10 cellular contexts compared by ENCODE assay signal in the genomic region with DNA sequence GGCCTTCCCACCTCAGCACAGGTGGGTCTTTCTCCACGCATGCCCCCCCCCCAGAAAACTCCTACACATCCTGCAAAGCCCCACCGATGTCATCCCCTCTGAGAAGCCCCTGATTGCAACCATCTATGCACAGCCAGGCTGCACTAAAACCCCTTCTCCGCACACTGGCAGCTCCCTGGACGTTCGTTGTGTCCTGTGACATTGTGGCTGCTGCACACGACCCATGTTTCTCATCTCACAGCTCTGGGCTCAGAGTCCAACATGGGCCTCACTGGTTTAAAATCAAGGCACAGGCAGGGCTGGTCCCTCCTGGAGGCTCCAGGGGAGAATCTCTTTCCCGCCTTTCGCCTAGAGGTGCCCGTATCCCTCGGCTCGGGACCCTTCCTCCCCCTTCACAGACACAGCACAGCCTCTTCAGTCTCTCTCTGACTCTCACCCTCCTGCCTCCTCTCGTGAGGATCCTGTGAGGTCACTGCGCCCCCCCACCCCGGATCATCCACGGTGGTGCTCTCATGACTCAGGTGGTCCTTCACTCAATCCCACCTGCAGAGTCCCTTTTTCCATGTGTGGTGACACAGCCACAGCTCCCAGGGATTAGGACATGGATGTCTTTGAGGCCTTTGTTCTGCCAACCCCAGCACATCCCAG.
A peak's percentile ranks its signal among the peaks of the same experiment; 100 is the strongest.
DNase-seq lines count a peak whose midpoint lies in the region; ATAC-seq and TF ChIP-seq lines count a peak whose summit lies in the region.
"Had no signal": no experiment of that assay in that cellular context is flagged by ENCODE, and none has a peak within 500 bp of the region (broad histone marks: within the 10 kb centered on the region; RNA-seq: fewer than 3 reads in every experiment).

No MANE protein-coding gene starts in this region.

- in situ Hi-C loops in HAP-1 (cut with MboI; ENCODE audit: low sequenced_read_pairs), result no loop called here

- peaks cover 80 to 97% (median 87%) of the 10 kb centered on the region in 10 experiments for H3K4me1 ChIP-seq in BLaER1 treated with 17β-estradiol and CSF1 and Interleukin-3, amounts not matched to agents 10 nM and 100 nM
- peaks cover 25% of the 10 kb centered on the region for H3K4me1 ChIP-seq in HAP-1

- H3K4me3 Mint-ChIP-seq in immature natural killer cell (peak overlapping the region in 3 of 5 donors; percentile 33 to 52 (median 38)), osteocyte (ENCODE audit: unreplicated experiment) (no peak overlapping the region)

- 0 out of 22 replicates have a peak, but pooled peaks cover 0 to 4% (median 0%) of the 10 kb centered on the region in 11 experiments for H3K9me3 ChIP-seq in BLaER1 treated with 17β-estradiol and CSF1 and Interleukin-3, amounts not matched to agents 10 nM and 100 nM (replicated peaks in 1 of 11)
- H3K9me3 ChIP-seq in HAP-1, result no peaks in the 10 kb centered on the region
- H3K9me3 ChIP-seq: mucosa of descending colon had no signal

- peaks cover 0 to 8% (median 0%) of the 10 kb centered on the region in 11 experiments; a peak in 2 of 22 replicates for H3K27me3 ChIP-seq in BLaER1 treated with 17β-estradiol and CSF1 and Interleukin-3, amounts not matched to agents 10 nM and 100 nM
- H3K27me3 ChIP-seq in HAP-1 (ENCODE audit: low read depth), result no peaks in the 10 kb centered on the region

- H3K4me1 Mint-ChIP-seq in immature natural killer cell, result peaks cover 33 to 45% of the 10 kb centered on the region in 2 donors
- peaks cover 56% of the 10 kb centered on the region for H3K4me1 Mint-ChIP-seq in osteocyte (ENCODE audit: unreplicated experiment)

- peak overlapping the region; percentile 71 to 98 (median 84) for H3K4me2 ChIP-seq in BLaER1 treated with 17β-estradiol and CSF1 and Interleukin-3, amounts not matched to agents 10 nM and 100 nM

- no peak for TF ChIP-seq CTCF in osteocyte (IDR thresholded peaks at IDR 0.05)

- peak overlapping the region in 3 of 11 experiments; percentile 28 to 71 (median 63); a peak in 3 of 22 replicates for H3K9ac ChIP-seq in BLaER1 treated with 17β-estradiol and CSF1 and Interleukin-3, amounts not matched to agents 10 nM and 100 nM

- peaks cover 0 to 15% (median 0%) of the 10 kb centered on the region in 11 experiments; a peak in 5 of 22 replicates for H3K36me3 ChIP-seq in BLaER1 treated with 17β-estradiol and CSF1 and Interleukin-3, amounts not matched to agents 10 nM and 100 nM
- H3K36me3 ChIP-seq in HAP-1 (replicated peaks), result no peaks in the 10 kb centered on the region

- no peak for ATAC-seq in HG02852 (IDR thresholded peaks at IDR 0.05; ENCODE audit: unreplicated experiment)

- H3K9me3 Mint-ChIP-seq in immature natural killer cell, result no peaks in the 10 kb centered on the region
- no peaks in the 10 kb centered on the region for H3K9me3 Mint-ChIP-seq in osteocyte (ENCODE audit: unreplicated experiment)

- peaks cover 0 to 72% (median 20%) of the 10 kb centered on the region in 11 experiments; a peak in 12 of 22 replicates for H4K20me1 ChIP-seq in BLaER1 treated with 17β-estradiol and CSF1 and Interleukin-3, amounts not matched to agents 10 nM and 100 nM

- H3K27ac ChIP-seq in BLaER1 treated with 17β-estradiol and CSF1 and Interleukin-3, amounts not matched to agents 10 nM and 100 nM, result peak overlapping the region in 4 of 11 experiments; percentile 56 to 75 (median 71); a peak in 6 of 22 replicates
- H3K27ac ChIP-seq in angular gyrus (ENCODE audit: low read depth, low read length), result peak overlapping the region; percentile 98

- peaks cover 0 to 8% (median 2%) of the 10 kb centered on the region in 3 donors for H3K27me3 Mint-ChIP-seq in immature natural killer cell (ENCODE audit: low read depth in 3 of 3)
- no peaks in the 10 kb centered on the region for H3K27me3 Mint-ChIP-seq in osteocyte (ENCODE audit: unreplicated experiment)

- DNase-seq in immature natural killer cell (no peak), osteocyte (ENCODE audit: extremely low spot score, unreplicated experiment) (no peak), HAP-1 (ENCODE audit: low spot score in 2 of 2) (no peak), NCI-H1694 (lab: John Stamatoyannopoulos, UW) (no peak), AG08395 (ENCODE audit: low spot score) (no peak)
- DNase-seq: activated naive CD4-positive, alpha-beta T cell treated with anti-CD3 and anti-CD28 coated beads, Interleukin-2, amount 50 U/mL, for 16 hours had no signal

- H3K36me3 Mint-ChIP-seq in immature natural killer cell (no peaks in the 10 kb centered on the region), osteocyte (ENCODE audit: unreplicated experiment) (no peaks in the 10 kb centered on the region)

- H3K4me3 ChIP-seq in BLaER1 treated with 17β-estradiol and CSF1 and Interleukin-3, amounts not matched to agents 10 nM and 100 nM, result no peak overlapping the region
- no peak overlapping the region for H3K4me3 ChIP-seq in HAP-1
- H3K4me3 ChIP-seq: mucosa of descending colon had no signal

- peak overlapping the region in 2 of 6 donors; percentile 35 to 58 for H3K27ac Mint-ChIP-seq in immature natural killer cell
- peak overlapping the region; percentile 89 for H3K27ac Mint-ChIP-seq in osteocyte (ENCODE audit: unreplicated experiment)
